ENCODE assay signal across 10 cellular contexts in the genomic region with DNA sequence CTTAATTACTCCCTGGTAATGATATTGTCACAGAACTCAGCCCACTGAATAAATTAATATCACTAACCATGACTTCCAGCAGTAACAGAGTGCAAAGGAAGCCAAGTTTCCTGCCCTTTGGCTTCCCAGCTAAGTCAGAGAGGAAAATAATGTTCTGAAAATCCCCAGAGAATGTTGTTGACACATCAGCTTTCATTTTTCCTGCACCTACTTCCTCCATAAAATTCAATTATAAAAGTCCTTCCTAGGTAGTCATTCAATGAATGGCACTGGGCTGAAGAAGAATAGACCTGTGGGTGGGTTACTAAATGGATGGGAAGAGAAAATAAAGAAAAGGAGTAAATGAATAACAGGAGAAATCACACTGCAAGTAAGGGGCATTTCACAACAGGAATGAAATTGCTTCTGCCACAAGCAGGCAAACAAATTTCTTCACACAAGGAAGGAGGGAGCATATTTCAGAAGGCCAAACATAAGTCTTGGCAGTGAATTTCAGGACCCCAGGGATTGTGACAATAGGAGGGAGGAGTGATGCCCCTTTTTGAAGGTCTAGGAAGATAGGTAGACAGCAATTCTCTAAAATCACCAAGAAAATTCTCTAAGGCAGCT.
DNase-seq lines count a peak whose midpoint lies in the region; ATAC-seq and TF ChIP-seq lines count a peak whose summit lies in the region.
"Had no signal": no experiment of that assay in that cellular context is flagged by ENCODE, and none has a peak within 500 bp of the region (broad histone marks: within the 10 kb centered on the region; RNA-seq: fewer than 3 reads in every experiment).

No MANE protein-coding gene starts in this region.

- H3K4me3 Mint-ChIP-seq in chondrocyte (ENCODE audit: unreplicated experiment), result no peak overlapping the region
- H3K4me3 Mint-ChIP-seq: activated naive CD8-positive, alpha-beta T cell treated with anti-CD3 and anti-CD28 coated beads, Interleukin-2, amount 10 ng/mL, durations not matched to agents 7 days and 5 days; nephron progenitor cell had no signal

- no peaks in the 10 kb centered on the region for H3K9me3 ChIP-seq in skeletal muscle tissue (ENCODE audit: control insufficient read depth in 3 of 3, low read length in 3 of 3)

- peak overlapping the region; percentile 12 for H3K27ac ChIP-seq in skeletal muscle tissue (ENCODE audit: low read depth, low read length)

- no peaks in the 10 kb centered on the region for H3K36me3 Mint-ChIP-seq in chondrocyte (ENCODE audit: low read depth)
- H3K36me3 Mint-ChIP-seq: activated naive CD8-positive, alpha-beta T cell treated with anti-CD3 and anti-CD28 coated beads, Interleukin-2, amount 10 ng/mL, durations not matched to agents 7 days and 5 days had no signal

- DNase-seq in GM03348 (ENCODE audit: low spot score), result peak; percentile 17
- DNase-seq in chondrocyte (ENCODE audit: low spot score), result no peak
- DNase-seq in iris pigment epithelial cell (ENCODE audit: low read depth), result peak; percentile 56
- no peak for DNase-seq in activated gamma-delta T cell (lab: John Stamatoyannopoulos, UW)
- no peak for DNase-seq in NCI-H2171 treated with DMSO at 0.1 percent for 48 hours (lab: John Stamatoyannopoulos, UW)
- DNase-seq in SKM-1 (lab: John Stamatoyannopoulos, UW; ENCODE audit: unreplicated experiment), result no peak
- DNase-seq: activated naive CD8-positive, alpha-beta T cell treated with anti-CD3 and anti-CD28 coated beads, Interleukin-2, amount 10 ng/mL, durations not matched to agents 7 days and 5 days; nephron progenitor cell had no signal

- peaks cover 30% of the 10 kb centered on the region for H3K4me1 Mint-ChIP-seq in chondrocyte (ENCODE audit: low read depth)

- no peak overlapping the region for H3K9ac ChIP-seq in skeletal muscle tissue (ENCODE audit: low read depth in 1 of 3, low read length in 3 of 3)

- peak overlapping the region in 2 of 3 donors; percentile 46 to 61 for H3K4me3 ChIP-seq in skeletal muscle tissue (ENCODE audit: low read length in 3 of 3)

- peaks cover 16 to 19% (median 18%) of the 10 kb centered on the region in 3 donors for H3K4me1 ChIP-seq in skeletal muscle tissue (ENCODE audit: control insufficient read depth in 3 of 3, insufficient read depth in 3 of 3, low read length in 3 of 3)

- peak overlapping the region; percentile 49 for H3K27ac Mint-ChIP-seq in chondrocyte (ENCODE audit: unreplicated experiment)
- H3K27ac Mint-ChIP-seq: nephron progenitor cell had no signal

- no peak for ATAC-seq in GM21381 (IDR thresholded peaks at IDR 0.05; ENCODE audit: unreplicated experiment)

- H3K27me3 ChIP-seq in skeletal muscle tissue (ENCODE audit: control insufficient read depth in 3 of 3, insufficient read depth in 3 of 3, low read length in 3 of 3), result no peaks in the 10 kb centered on the region

- H3K27me3 Mint-ChIP-seq in chondrocyte (ENCODE audit: low read depth), result no peaks in the 10 kb centered on the region

- TF ChIP-seq CTCF in chondrocyte (IDR thresholded peaks at IDR 0.05), result no peak

- no peaks in the 10 kb centered on the region for H3K9me3 Mint-ChIP-seq in chondrocyte (ENCODE audit: low read depth)
- H3K9me3 Mint-ChIP-seq: nephron progenitor cell had no signal

- H3K36me3 ChIP-seq in skeletal muscle tissue (ENCODE audit: control insufficient read depth in 3 of 3, insufficient read depth in 3 of 3, low read length in 3 of 3), result no peaks in the 10 kb centered on the region

Comparison
In these comparisons a context has a peak if more than half of its experiments do, and no peak if none do; other contexts are left out.
1. DNase-seq: peak in GM03348 (single experiment) and iris pigment epithelial cell (single experiment); none in chondrocyte (single experiment), activated gamma-delta T cell (single experiment), NCI-H2171 treated with DMSO at 0.1 percent for 48 hours (single experiment) and SKM-1 (single experiment).